ENCODE assay signal across 2 cellular contexts in genomic region chr10:75392271-75392670, GRCh38.
TF ChIP-seq lines count a peak whose summit lies in the region.

No MANE protein-coding gene starts in this region.

TF ChIP-seq in HepG2, 621 proteins besides CTCF, POLR2A, EP300 and RAD21:
- TF ChIP-seq ZNF10 (CRISPR knock-in tag; IDR thresholded peaks at IDR 0.05; ENCODE audit: borderline replicate concordance, low read depth), result no peak
- TF ChIP-seq ZFP36 (IDR thresholded peaks at IDR 0.05; ENCODE audit: borderline replicate concordance, low read depth, low read length, partially characterized antibody), result peak; percentile 54

TF ChIP-seq in K562, 482 proteins besides CTCF, POLR2A, EP300 and RAD21:
- TF ChIP-seq DNMT1 (IDR thresholded peaks at IDR 0.05), result no peak
- no peak for TF ChIP-seq AFF1 (IDR thresholded peaks at IDR 0.05; ENCODE audit: low read depth in 1 of 2, partially characterized antibody in 2 of 2)
- TF ChIP-seq ZFP36 (IDR thresholded peaks at IDR 0.05; ENCODE audit: low read depth, low read length, partially characterized antibody), result peak; percentile 62
- TF ChIP-seq MYBL2 (IDR thresholded peaks at IDR 0.05; ENCODE audit: low read depth), result no peak
- TF ChIP-seq MYBL2 (CRISPR knock-in tag; IDR thresholded peaks at IDR 0.05; ENCODE audit: borderline replicate concordance), result no peak
- TF ChIP-seq AFF4 (CRISPR knock-in tag; IDR thresholded peaks at IDR 0.05), result no peak
- no peak for TF ChIP-seq ZNF197 (CRISPR knock-in tag; IDR thresholded peaks at IDR 0.05; ENCODE audit: low read depth)
